In the genomic region with DNA sequence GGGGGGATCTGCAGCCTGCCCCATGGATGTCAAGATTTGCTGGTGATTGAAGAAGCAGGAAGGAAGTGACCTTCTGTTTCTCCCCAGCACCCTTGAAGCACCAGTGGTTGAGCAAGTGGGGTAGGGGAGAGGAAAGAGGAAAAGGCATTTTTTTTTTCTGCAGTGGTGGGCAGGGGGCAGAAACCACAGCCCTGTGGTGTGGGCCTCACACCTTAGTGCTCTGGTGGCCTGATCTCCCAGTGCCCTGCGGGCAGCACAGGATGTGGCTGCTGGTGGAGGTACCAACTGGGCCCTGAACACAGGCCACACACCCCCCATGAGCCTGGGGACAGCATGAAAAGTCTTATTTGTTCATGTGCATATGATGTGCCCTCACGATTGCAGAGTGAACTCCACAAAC, we compare ENCODE assay signal across 20 cellular contexts. TPM values are rescaled to one million over a fixed set of nuclear protein-coding genes. Genes with fewer than 3 reads are reported as not detected.
DNase-seq lines count a peak whose midpoint lies in the region; ATAC-seq and TF ChIP-seq lines count a peak whose summit lies in the region.
"Had no signal": no experiment of that assay in that cellular context is flagged by ENCODE, and none has a peak within 500 bp of the region (broad histone marks: within the 10 kb centered on the region; RNA-seq: fewer than 3 reads in every experiment).

No MANE protein-coding gene starts in this region.

- intact Hi-C loops in mucosa of descending colon (cut with DNase I, micrococcal nuclease), result no loop called here

- peak overlapping the region in 10 of 11 experiments; percentile 8 to 78 (median 60); a peak in 17 of 22 replicates for H3K27ac ChIP-seq in BLaER1 treated with 17β-estradiol and CSF1 and Interleukin-3, amounts not matched to agents 10 nM and 100 nM
- no peak overlapping the region for H3K27ac ChIP-seq in CD8-positive, alpha-beta memory T cell (ENCODE audit: low read depth, low read length)
- H3K27ac ChIP-seq: thyroid gland had no signal

- peaks cover 0 to 2% of the 10 kb centered on the region in 2 donors for H3K27me3 Mint-ChIP-seq in CD8-positive, alpha-beta memory T cell

- CTCF ChIA-PET in CD8-positive, alpha-beta memory T cell (lab: Charles Lee), result no interaction called here

- H3K9me3 ChIP-seq in BLaER1 treated with 17β-estradiol and CSF1 and Interleukin-3, amounts not matched to agents 10 nM and 100 nM (replicated peaks in 1 of 11), result peaks cover 10 to 26% (median 17%) of the 10 kb centered on the region in 11 experiments
- H3K9me3 ChIP-seq in CD8-positive, alpha-beta memory T cell (ENCODE audit: low read length), result no peaks in the 10 kb centered on the region
- no peaks in the 10 kb centered on the region for H3K9me3 ChIP-seq in mucosa of descending colon
- H3K9me3 ChIP-seq: thyroid gland had no signal

- H4K20me1 ChIP-seq in BLaER1 treated with 17β-estradiol and CSF1 and Interleukin-3, amounts not matched to agents 10 nM and 100 nM, result no peaks in the 10 kb centered on the region

- peaks cover 22 to 40% (median 32%) of the 10 kb centered on the region in 3 donors for H3K4me1 Mint-ChIP-seq in CD8-positive, alpha-beta memory T cell

- H3K9ac ChIP-seq in BLaER1 treated with 17β-estradiol and CSF1 and Interleukin-3, amounts not matched to agents 10 nM and 100 nM, result peak overlapping the region in 4 of 11 experiments; percentile 14 to 52 (median 17); a peak in 5 of 22 replicates

- DNase-seq in CD8-positive, alpha-beta memory T cell, result peak in 2 of 5 donors; percentile 43 to 45
- DNase-seq in SKM-1 treated with dmso at 0.1 percent for 144 hours (lab: John Stamatoyannopoulos, UW; ENCODE audit: unreplicated experiment) (peak; percentile 87), mucosa of descending colon (no peak), NCI-H1436 (lab: John Stamatoyannopoulos, UW) (no peak)
- no peak for DNase-seq in stimulated activated CD4-positive, alpha-beta T cell treated with anti-CD3 and anti-CD28 coated beads, Interleukin-15, amount 100 ng/mL, for 24 hours
- DNase-seq: activated CD4-positive, alpha-beta T cell treated with anti-CD3 and anti-CD28 coated beads for 48 hours; activated T-cell treated with anti-CD3 and anti-CD28 coated beads, Interleukin-2, amount 50 U/mL, for 1 hour; Calu3; glutamatergic neuron; GOT3; left lung; NCI-H187; NCI-H345; SW 1271; thyroid gland had no signal

- H3K27ac Mint-ChIP-seq in CD8-positive, alpha-beta memory T cell, result peak overlapping the region in 6 of 8 donors; percentile 35 to 79 (median 54)

- peaks cover 5 to 11% (median 8%) of the 10 kb centered on the region in 5 donors for H3K9me3 Mint-ChIP-seq in CD8-positive, alpha-beta memory T cell

- H3K36me3 ChIP-seq in BLaER1 treated with 17β-estradiol and CSF1 and Interleukin-3, amounts not matched to agents 10 nM and 100 nM, result peaks cover 0 to 6% (median 0%) of the 10 kb centered on the region in 11 experiments; a peak in 1 of 22 replicates
- H3K36me3 ChIP-seq in CD8-positive, alpha-beta memory T cell (ENCODE audit: insufficient read depth, low read length), result no peaks in the 10 kb centered on the region
- H3K36me3 ChIP-seq in mucosa of descending colon (ENCODE audit: low read depth), result no peaks in the 10 kb centered on the region
- H3K36me3 ChIP-seq: left lung, thyroid gland had no signal

- H3K4me1 ChIP-seq in BLaER1 treated with 17β-estradiol and CSF1 and Interleukin-3, amounts not matched to agents 10 nM and 100 nM, result peaks cover 66 to 89% (median 80%) of the 10 kb centered on the region in 10 experiments
- H3K4me1 ChIP-seq in CD8-positive, alpha-beta memory T cell (ENCODE audit: insufficient read depth, low read length), result peaks cover 16% of the 10 kb centered on the region
- H3K4me1 ChIP-seq in mucosa of descending colon (ENCODE audit: low read depth), result no peaks in the 10 kb centered on the region
- H3K4me1 ChIP-seq: thyroid gland had no signal

- H3K4me3 ChIP-seq in BLaER1 treated with 17β-estradiol and CSF1 and Interleukin-3, amounts not matched to agents 10 nM and 100 nM, result peak overlapping the region in 5 of 10 experiments; percentile 4 to 33 (median 13); a peak in 7 of 20 replicates
- no peak overlapping the region for H3K4me3 ChIP-seq in CD8-positive, alpha-beta memory T cell (ENCODE audit: low read length)
- H3K4me3 ChIP-seq in mucosa of descending colon, result no peak overlapping the region
- H3K4me3 ChIP-seq: left lung, thyroid gland had no signal

- POLR2A ChIA-PET in CD8-positive, alpha-beta memory T cell (lab: Charles Lee), result no interaction called here

- H3K4me2 ChIP-seq in BLaER1 treated with 17β-estradiol and CSF1 and Interleukin-3, amounts not matched to agents 10 nM and 100 nM, result peak overlapping the region; percentile 58 to 89 (median 78)

- H3K4me3 Mint-ChIP-seq in CD8-positive, alpha-beta memory T cell, result peak overlapping the region in 4 of 7 donors; percentile 5 to 77 (median 65)

- H3K27me3 ChIP-seq in BLaER1 treated with 17β-estradiol and CSF1 and Interleukin-3, amounts not matched to agents 10 nM and 100 nM, result no peaks in the 10 kb centered on the region
- H3K27me3 ChIP-seq in CD8-positive, alpha-beta memory T cell (ENCODE audit: insufficient read depth, low read length, poor library complexity, severe bottlenecking), result no peaks in the 10 kb centered on the region
- H3K27me3 ChIP-seq: thyroid gland had no signal

- ATAC-seq in mucosa of descending colon (peak; percentile 20), GM21825 (IDR thresholded peaks at IDR 0.05; ENCODE audit: unreplicated experiment) (no peak)
- ATAC-seq: left lung had no signal

- TF ChIP-seq CTCF in mucosa of descending colon (IDR thresholded peaks at IDR 0.05), result no peak

- H3K36me3 Mint-ChIP-seq in CD8-positive, alpha-beta memory T cell, result no peaks in the 10 kb centered on the region

RNA-seq across cellular contexts. Expression of a gene that starts 7.1 kb away (rescaled TPM):
- not detected for total RNA-seq in CD8-positive, alpha-beta memory T cell
- 0.12 TPM for polyA plus RNA-seq in CD8-positive, alpha-beta memory T cell
- under 1 TPM in 1 of 3 donors, not detected in 2; 0.41 TPM for total RNA-seq in mucosa of descending colon
- total RNA-seq: activated naive CD4-positive, alpha-beta T cell treated with anti-CD3 and anti-CD28 coated beads, Interleukin-2, amount 50 U/mL, for 72 hours; Calu3; fibroblast of lung; MCF 10A; thyroid gland had no signal
- polyA plus RNA-seq: fibroblast of lung had no signal

RNA-seq across cellular contexts. Expression of a gene that starts 28.0 kb away (rescaled TPM):
- not detected for total RNA-seq in CD8-positive, alpha-beta memory T cell
- polyA plus RNA-seq in CD8-positive, alpha-beta memory T cell, result not detected
- total RNA-seq in mucosa of descending colon, result under 1 TPM in 1 of 3 donors, not detected in 2; 0.80 TPM
- total RNA-seq: activated naive CD4-positive, alpha-beta T cell treated with anti-CD3 and anti-CD28 coated beads, Interleukin-2, amount 50 U/mL, for 72 hours; Calu3; fibroblast of lung; MCF 10A; thyroid gland had no signal
- polyA plus RNA-seq: fibroblast of lung had no signal

RNA-seq across cellular contexts. Expression of a gene that starts 42.4 kb away (rescaled TPM):
- total RNA-seq in CD8-positive, alpha-beta memory T cell, result under 1 TPM; 0.11 to 0.18 TPM
- polyA plus RNA-seq in CD8-positive, alpha-beta memory T cell, result 0.23 TPM
- under 1 TPM; 0.38 to 0.76 (median 0.53) TPM for total RNA-seq in mucosa of descending colon
- total RNA-seq: Calu3 had no signal

RNA-seq across cellular contexts. Expression of a gene that starts 45.2 kb away (rescaled TPM):
- total RNA-seq in CD8-positive, alpha-beta memory T cell, result 1 to 10 TPM; 2.1 to 2.7 TPM
- 0.46 TPM for polyA plus RNA-seq in CD8-positive, alpha-beta memory T cell
- total RNA-seq in mucosa of descending colon, result 1 to 10 TPM; 2.9 to 8.6 (median 3.5) TPM
- polyA plus RNA-seq: fibroblast of lung had no signal

RNA-seq across cellular contexts. Expression of a gene that starts 59.1 kb away (rescaled TPM):
- total RNA-seq in CD8-positive, alpha-beta memory T cell, result 10 to 100 TPM; 14.3 to 15.9 TPM
- polyA plus RNA-seq in CD8-positive, alpha-beta memory T cell, result 9.8 TPM
- 1 to 10 TPM; 8.3 to 9.9 (median 8.5) TPM for total RNA-seq in mucosa of descending colon
